Comparison of ENCODE assay signal across 11 cellular contexts in the genomic region with DNA sequence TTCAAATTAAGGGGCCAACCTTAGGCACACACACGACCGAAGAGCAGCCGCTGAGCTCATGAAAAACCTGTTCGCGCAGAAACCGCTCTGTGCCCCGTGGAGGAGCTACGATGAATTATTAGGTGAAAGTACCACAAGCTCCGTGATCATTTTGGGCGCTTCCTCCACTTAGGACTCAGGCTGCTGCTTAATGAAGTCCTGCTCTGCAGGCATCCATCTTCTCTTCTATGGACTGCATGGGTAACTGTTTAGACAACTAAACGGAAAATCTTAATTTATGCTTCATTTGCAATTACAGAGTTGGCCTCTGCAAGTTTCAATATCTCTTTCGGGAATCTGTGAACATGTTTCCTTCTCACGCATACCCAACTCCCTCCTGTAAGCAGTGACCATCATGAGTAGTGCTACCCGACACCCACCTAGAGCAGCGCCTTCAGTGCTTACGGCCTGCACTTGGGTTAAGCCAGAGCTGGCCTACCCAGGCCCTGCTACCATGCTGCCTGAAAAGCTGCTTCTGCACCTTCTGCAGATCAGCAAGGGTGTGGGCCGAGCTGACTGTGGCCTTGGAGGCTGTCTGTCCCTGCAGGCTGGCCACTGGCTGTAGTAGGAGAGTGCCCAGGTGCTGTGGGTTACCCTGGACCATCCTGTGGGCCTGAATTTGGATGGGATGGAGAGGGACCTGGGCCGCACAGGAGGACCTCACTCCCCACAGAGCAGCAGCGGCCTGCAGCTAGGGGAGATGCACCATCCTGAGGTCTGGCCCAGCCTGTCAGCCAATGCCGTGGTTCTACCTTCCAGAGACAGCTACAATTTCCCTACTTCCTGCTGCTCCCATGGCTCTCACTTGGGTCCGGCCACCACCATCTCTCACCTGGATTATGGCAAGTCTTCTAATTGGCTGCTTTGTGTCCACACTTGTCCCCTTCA. TPM values are rescaled to one million over a fixed set of nuclear protein-coding genes. Genes with fewer than 3 reads are reported as not detected.
A peak's percentile ranks its signal among the peaks of the same experiment; 100 is the strongest.
DNase-seq lines count a peak whose midpoint lies in the region; ATAC-seq and TF ChIP-seq lines count a peak whose summit lies in the region.
"Had no signal": no experiment of that assay in that cellular context is flagged by ENCODE, and none has a peak within 500 bp of the region (broad histone marks: within the 10 kb centered on the region; RNA-seq: fewer than 3 reads in every experiment).

No MANE protein-coding gene starts in this region.

- H3K27ac ChIP-seq in uterus (peak overlapping the region; percentile 63 to 65), colonic mucosa (no peak overlapping the region), MM.1S (ENCODE audit: low read length) (no peak overlapping the region)
- H3K27ac ChIP-seq: epithelial cell of prostate had no signal

- TF ChIP-seq CTCF in natural killer cell (IDR thresholded peaks at IDR 0.05): no peak
- no peak for TF ChIP-seq CTCF in foreskin fibroblast (IDR thresholded peaks at IDR 0.05; ENCODE audit: low read depth, low read length)
- TF ChIP-seq CTCF in uterus (IDR thresholded peaks at IDR 0.05): no peak
- no peak for TF ChIP-seq CTCF in colonic mucosa (IDR thresholded peaks at IDR 0.05)
- no peak for TF ChIP-seq CTCF in MM.1S (IDR thresholded peaks at IDR 0.05; ENCODE audit: low read length)

- H3K4me3 ChIP-seq in foreskin fibroblast (ENCODE audit: low read depth in 1 of 2, low read length in 2 of 2) (peak overlapping the region in 1 of 2 donors; percentile 23), uterus (peak overlapping the region; percentile 5 to 15), colonic mucosa (no peak overlapping the region), MM.1S (ENCODE audit: low read length) (no peak overlapping the region)

- H3K9me3 Mint-ChIP-seq in natural killer cell treated with Interleukin-12 subunit alpha and Interleukin-12 subunit beta and Interleukin-15 and Interleukin-18, amount 100 ng/mL, for 72 hours: no peaks in the 10 kb centered on the region
- no peaks in the 10 kb centered on the region for H3K9me3 Mint-ChIP-seq in natural killer cell
- H3K9me3 Mint-ChIP-seq: activated naive CD8-positive, alpha-beta T cell treated with anti-CD3 and anti-CD28 coated beads, Interleukin-2, amount 10 ng/mL, durations not matched to agents 7 days and 5 days had no signal

- no peaks in the 10 kb centered on the region for H3F3A ChIP-seq in MM.1S (ENCODE audit: insufficient read depth, low read length)

- H3K4me1 ChIP-seq in uterus (peaks cover 0 to 3% of the 10 kb centered on the region in 2 donors), colonic mucosa (peaks cover 6% of the 10 kb centered on the region), MM.1S (ENCODE audit: low read length) (no peaks in the 10 kb centered on the region)

- H3K36me3 Mint-ChIP-seq in natural killer cell treated with Interleukin-12 subunit alpha and Interleukin-12 subunit beta and Interleukin-15 and Interleukin-18, amount 100 ng/mL, for 72 hours: no peaks in the 10 kb centered on the region
- H3K36me3 Mint-ChIP-seq in natural killer cell: no peaks in the 10 kb centered on the region
- H3K36me3 Mint-ChIP-seq: activated naive CD8-positive, alpha-beta T cell treated with anti-CD3 and anti-CD28 coated beads, Interleukin-2, amount 10 ng/mL, durations not matched to agents 7 days and 5 days had no signal

- no peaks in the 10 kb centered on the region for H4K20me1 ChIP-seq in MM.1S (ENCODE audit: insufficient read depth, low read length)

- H2AFZ ChIP-seq in MM.1S (ENCODE audit: low read length): no peak overlapping the region

- no peaks in the 10 kb centered on the region for H3K9me2 ChIP-seq in MM.1S (replicated peaks; ENCODE audit: insufficient read depth, low read length)

- no peak for TF ChIP-seq POLR2A in uterus (IDR thresholded peaks at IDR 0.05)

- H3K79me2 ChIP-seq in MM.1S (ENCODE audit: low read length): peaks cover 22% of the 10 kb centered on the region; the same call in 1 of the 2 replicates

- no peak for DNase-seq in natural killer cell treated with Interleukin-12 subunit alpha and Interleukin-12 subunit beta and Interleukin-15 and Interleukin-18, amount 100 ng/mL, for 72 hours (ENCODE audit: low spot score)
- DNase-seq in natural killer cell (no peak), foreskin fibroblast (peak; percentile 24 to 50), uterus (no peak), dedifferentiated amniotic fluid mesenchymal stem cell (ENCODE audit: extremely low spot score) (no peak), colonic mucosa (no peak), MM.1S (no peak)
- DNase-seq: activated CD4-positive, alpha-beta T cell treated with anti-CD3 and anti-CD28 coated beads for 1 hour; activated naive CD8-positive, alpha-beta T cell treated with anti-CD3 and anti-CD28 coated beads, Interleukin-2, amount 10 ng/mL, durations not matched to agents 7 days and 5 days had no signal

- H3K27me3 ChIP-seq in uterus (no peaks in the 10 kb centered on the region), colonic mucosa (no peaks in the 10 kb centered on the region), MM.1S (replicated peaks; ENCODE audit: insufficient read depth, low read length) (no peaks in the 10 kb centered on the region)

- H3K4me3 Mint-ChIP-seq in natural killer cell treated with Interleukin-12 subunit alpha and Interleukin-12 subunit beta and Interleukin-15 and Interleukin-18, amount 100 ng/mL, for 72 hours: no peak overlapping the region
- no peak overlapping the region for H3K4me3 Mint-ChIP-seq in natural killer cell
- H3K4me3 Mint-ChIP-seq: activated naive CD8-positive, alpha-beta T cell treated with anti-CD3 and anti-CD28 coated beads, Interleukin-2, amount 10 ng/mL, durations not matched to agents 7 days and 5 days had no signal

- no peak overlapping the region for H3K4me2 ChIP-seq in MM.1S (ENCODE audit: low read depth, low read length)

- H3K9ac ChIP-seq in colonic mucosa (ENCODE audit: low read depth in 2 of 2, low read length in 2 of 2) (no peak overlapping the region), MM.1S (ENCODE audit: low read length) (no peak overlapping the region)

- intact Hi-C loops in natural killer cell (cut with micrococcal nuclease) (no loop called here), uterus (cut with DNase I; ENCODE audit: low total_unique reads) (no loop called here), colonic mucosa (cut with DNase I) (no loop called here)

- H3K27ac Mint-ChIP-seq in natural killer cell treated with Interleukin-12 subunit alpha and Interleukin-12 subunit beta and Interleukin-15 and Interleukin-18, amount 100 ng/mL, for 72 hours: peak overlapping the region in 1 of 2 donors; percentile 6
- H3K27ac Mint-ChIP-seq in natural killer cell: no peak overlapping the region
- H3K27ac Mint-ChIP-seq: activated naive CD8-positive, alpha-beta T cell treated with anti-CD3 and anti-CD28 coated beads, Interleukin-2, amount 10 ng/mL, durations not matched to agents 7 days and 5 days had no signal

- no peaks in the 10 kb centered on the region for H3K27me3 Mint-ChIP-seq in natural killer cell treated with Interleukin-12 subunit alpha and Interleukin-12 subunit beta and Interleukin-15 and Interleukin-18, amount 100 ng/mL, for 72 hours
- no peaks in the 10 kb centered on the region for H3K27me3 Mint-ChIP-seq in natural killer cell (ENCODE audit: low read depth in 2 of 2)
- H3K27me3 Mint-ChIP-seq: activated naive CD8-positive, alpha-beta T cell treated with anti-CD3 and anti-CD28 coated beads, Interleukin-2, amount 10 ng/mL, durations not matched to agents 7 days and 5 days had no signal

- H3K4me1 Mint-ChIP-seq in natural killer cell treated with Interleukin-12 subunit alpha and Interleukin-12 subunit beta and Interleukin-15 and Interleukin-18, amount 100 ng/mL, for 72 hours (ENCODE audit: low read depth in 2 of 2): peaks cover 17 to 18% of the 10 kb centered on the region in 2 donors
- peaks cover 18 to 21% of the 10 kb centered on the region in 2 donors for H3K4me1 Mint-ChIP-seq in natural killer cell

- peak; percentile 27 to 45 for ATAC-seq in natural killer cell treated with Interleukin-12 subunit alpha and Interleukin-12 subunit beta and Interleukin-15 and Interleukin-18, amount 100 ng/mL, for 72 hours
- ATAC-seq in natural killer cell (no peak), HG03139 (IDR thresholded peaks at IDR 0.05; ENCODE audit: unreplicated experiment) (peak; percentile 47)

- H3K9me3 ChIP-seq in uterus: no peaks in the 10 kb centered on the region
- no peaks in the 10 kb centered on the region for H3K9me3 ChIP-seq in colonic mucosa
- no peaks in the 10 kb centered on the region for H3K9me3 ChIP-seq in MM.1S (replicated peaks; ENCODE audit: insufficient read depth, low read length)

- H3K36me3 ChIP-seq in uterus (no peaks in the 10 kb centered on the region), colonic mucosa (no peaks in the 10 kb centered on the region), MM.1S (replicated peaks; ENCODE audit: insufficient read depth, low read length) (no peaks in the 10 kb centered on the region)

RNA-seq across cellular contexts. Expression of gene GNA12, which starts 36.0 kb away (rescaled TPM):
- 10 to 100 TPM; 15.5 to 27.1 TPM for total RNA-seq in natural killer cell treated with Interleukin-12 subunit alpha and Interleukin-12 subunit beta and Interleukin-15 and Interleukin-18, amount 100 ng/mL, for 72 hours
- 10 to 100 TPM; 12.6 to 20.2 (median 19.5) TPM for total RNA-seq in natural killer cell
- 100 to 1,000 TPM in 1 of 4 donors, 10 to 100 TPM in 3; 20.5 to 109 (median 50.3) TPM for total RNA-seq in uterus
- total RNA-seq in colonic mucosa: 10 to 100 TPM; 19.7 to 24.8 TPM

Comparison
In these comparisons a context has a peak if more than half of its experiments do, and no peak if none do; other contexts are left out.
1. ATAC-seq: peak in natural killer cell treated with Interleukin-12 subunit alpha and Interleukin-12 subunit beta and Interleukin-15 and Interleukin-18, amount 100 ng/mL, for 72 hours (2 of 2) and HG03139 (single experiment); none in natural killer cell (0 of 3).
2. DNase-seq: peak in foreskin fibroblast (2 of 2); none in natural killer cell treated with Interleukin-12 subunit alpha and Interleukin-12 subunit beta and Interleukin-15 and Interleukin-18, amount 100 ng/mL, for 72 hours (single experiment), natural killer cell (single experiment), uterus (0 of 2), dedifferentiated amniotic fluid mesenchymal stem cell (single experiment), colonic mucosa (single experiment) and MM.1S (single experiment).
3. H3K4me3 ChIP-seq: peak in uterus (2 of 2); none in colonic mucosa (single experiment) and MM.1S (single experiment).
4. H3K27ac ChIP-seq: peak in uterus (2 of 2); none in colonic mucosa (single experiment) and MM.1S (single experiment).